Comparison of ENCODE assay signal across 9 cellular contexts in genomic region chr1:197917553-197917812, GRCh38. TPM values are rescaled to one million over a fixed set of nuclear protein-coding genes. Genes with fewer than 3 reads are reported as not detected.
DNase-seq lines count a peak whose midpoint lies in the region; ATAC-seq and TF ChIP-seq lines count a peak whose summit lies in the region.
"Had no signal": no experiment of that assay in that cellular context is flagged by ENCODE, and none has a peak within 500 bp of the region (broad histone marks: within the 10 kb centered on the region; RNA-seq: fewer than 3 reads in every experiment).

No MANE protein-coding gene starts in this region.

- H3K36me3 ChIP-seq in mucosa of rectum (ENCODE audit: control insufficient read depth in 2 of 2, insufficient read depth in 2 of 2, low read length in 2 of 2) = no peaks in the 10 kb centered on the region

- no peak overlapping the region for H3K27ac Mint-ChIP-seq in stimulated activated naive CD8-positive, alpha-beta T cell treated with anti-CD3 and anti-CD28 coated beads, Interleukin-15, Interleukin-2, amounts not matched to agents 100 ng/mL and 50 ng/mL, for 24 hours
- no peak overlapping the region for H3K27ac Mint-ChIP-seq in activated naive CD8-positive, alpha-beta T cell treated with anti-CD3 and anti-CD28 coated beads, Interleukin-2, amount 50 U/mL, for 24 hours

- no peak overlapping the region for H3K27ac ChIP-seq in mucosa of rectum (ENCODE audit: low read depth in 2 of 2, low read length in 2 of 2)

- H3K27me3 Mint-ChIP-seq in stimulated activated naive CD8-positive, alpha-beta T cell treated with anti-CD3 and anti-CD28 coated beads, Interleukin-15, Interleukin-2, amounts not matched to agents 100 ng/mL and 50 ng/mL, for 24 hours = peaks cover 99% of the 10 kb centered on the region
- H3K27me3 Mint-ChIP-seq in activated naive CD8-positive, alpha-beta T cell treated with anti-CD3 and anti-CD28 coated beads, Interleukin-2, amount 50 U/mL, for 24 hours = peaks cover 98% of the 10 kb centered on the region

- no peaks in the 10 kb centered on the region for H3K9me3 ChIP-seq in mucosa of rectum (ENCODE audit: control insufficient read depth in 2 of 2, low read length in 2 of 2)

- TF ChIP-seq CTCF in omental fat pad (IDR thresholded peaks at IDR 0.05) = no peak

- peaks cover 87 to 91% of the 10 kb centered on the region in 2 donors for H3K27me3 ChIP-seq in mucosa of rectum (ENCODE audit: control insufficient read depth in 2 of 2, insufficient read depth in 2 of 2, low read length in 2 of 2)

- peaks cover 72% of the 10 kb centered on the region for H3K4me1 Mint-ChIP-seq in stimulated activated naive CD8-positive, alpha-beta T cell treated with anti-CD3 and anti-CD28 coated beads, Interleukin-15, Interleukin-2, amounts not matched to agents 100 ng/mL and 50 ng/mL, for 24 hours (ENCODE audit: low read depth)
- H3K4me1 Mint-ChIP-seq in activated naive CD8-positive, alpha-beta T cell treated with anti-CD3 and anti-CD28 coated beads, Interleukin-2, amount 50 U/mL, for 24 hours = peaks cover 70% of the 10 kb centered on the region

- DNase-seq in stimulated activated naive CD8-positive, alpha-beta T cell treated with anti-CD3 and anti-CD28 coated beads, Interleukin-15, Interleukin-2, amounts not matched to agents 100 U/mL and 50 U/mL, for 24 hours = no peak
- DNase-seq in activated naive CD8-positive, alpha-beta T cell treated with anti-CD3 and anti-CD28 coated beads, Interleukin-2, amount 50 U/mL, for 24 hours = no peak
- DNase-seq in hippocampal formation (lab: John Stamatoyannopoulos, UW) = no peak
- no peak for DNase-seq in NCI-H146 treated with DMSO at 0.1 percent for 48 hours (lab: John Stamatoyannopoulos, UW; ENCODE audit: unreplicated experiment)
- no peak for DNase-seq in omental fat pad (ENCODE audit: low spot score)

- no peak overlapping the region for H3K9ac ChIP-seq in mucosa of rectum (ENCODE audit: low read depth in 1 of 2, low read length in 2 of 2)

- H3K36me3 Mint-ChIP-seq in stimulated activated naive CD8-positive, alpha-beta T cell treated with anti-CD3 and anti-CD28 coated beads, Interleukin-15, Interleukin-2, amounts not matched to agents 100 ng/mL and 50 ng/mL, for 24 hours (ENCODE audit: low read depth) = no peaks in the 10 kb centered on the region
- no peaks in the 10 kb centered on the region for H3K36me3 Mint-ChIP-seq in activated naive CD8-positive, alpha-beta T cell treated with anti-CD3 and anti-CD28 coated beads, Interleukin-2, amount 50 U/mL, for 24 hours (ENCODE audit: low read depth)

- ATAC-seq in stimulated activated naive CD8-positive, alpha-beta T cell treated with anti-CD3 and anti-CD28 coated beads, Interleukin-15, Interleukin-2, amounts not matched to agents 100 U/mL and 50 U/mL, for 24 hours = no peak
- no peak for ATAC-seq in activated naive CD8-positive, alpha-beta T cell treated with anti-CD3 and anti-CD28 coated beads, Interleukin-2, amount 50 U/mL, for 24 hours
- no peak for ATAC-seq in HG03439 (IDR thresholded peaks at IDR 0.05; ENCODE audit: unreplicated experiment)
- no peak for ATAC-seq in omental fat pad (ENCODE audit: low FRiP score)

- H3K4me1 ChIP-seq in mucosa of rectum (ENCODE audit: control insufficient read depth in 2 of 2, insufficient read depth in 2 of 2, low read length in 2 of 2) = peaks cover 25 to 44% of the 10 kb centered on the region in 2 donors

- no peaks in the 10 kb centered on the region for H3K9me3 Mint-ChIP-seq in stimulated activated naive CD8-positive, alpha-beta T cell treated with anti-CD3 and anti-CD28 coated beads, Interleukin-15, Interleukin-2, amounts not matched to agents 100 ng/mL and 50 ng/mL, for 24 hours
- H3K9me3 Mint-ChIP-seq in activated naive CD8-positive, alpha-beta T cell treated with anti-CD3 and anti-CD28 coated beads, Interleukin-2, amount 50 U/mL, for 24 hours = no peaks in the 10 kb centered on the region

- peak overlapping the region; percentile 53 to 65 for H3K4me3 ChIP-seq in mucosa of rectum (ENCODE audit: low read length in 2 of 2)

- H3K4me3 Mint-ChIP-seq in stimulated activated naive CD8-positive, alpha-beta T cell treated with anti-CD3 and anti-CD28 coated beads, Interleukin-15, Interleukin-2, amounts not matched to agents 100 ng/mL and 50 ng/mL, for 24 hours = peak overlapping the region; percentile 81
- peak overlapping the region; percentile 72 for H3K4me3 Mint-ChIP-seq in activated naive CD8-positive, alpha-beta T cell treated with anti-CD3 and anti-CD28 coated beads, Interleukin-2, amount 50 U/mL, for 24 hours

RNA-seq across cellular contexts. Expression of gene LHX9, which starts 0.3 kb away (rescaled TPM):
- total RNA-seq in omental fat pad = under 1 TPM in 1 of 4 donors, not detected in 3; 0.72 TPM
- total RNA-seq: lung microvascular endothelial cell had no signal

RNA-seq across cellular contexts. Expression of gene C1orf53, which starts 15.1 kb away (rescaled TPM):
- 1 to 10 TPM in 3 of 4 donors, not detected in 1; 2.6 to 6.7 (median 2.9) TPM for total RNA-seq in omental fat pad
